Comparison of ENCODE assay signal across 1 cellular context in the genomic region with DNA sequence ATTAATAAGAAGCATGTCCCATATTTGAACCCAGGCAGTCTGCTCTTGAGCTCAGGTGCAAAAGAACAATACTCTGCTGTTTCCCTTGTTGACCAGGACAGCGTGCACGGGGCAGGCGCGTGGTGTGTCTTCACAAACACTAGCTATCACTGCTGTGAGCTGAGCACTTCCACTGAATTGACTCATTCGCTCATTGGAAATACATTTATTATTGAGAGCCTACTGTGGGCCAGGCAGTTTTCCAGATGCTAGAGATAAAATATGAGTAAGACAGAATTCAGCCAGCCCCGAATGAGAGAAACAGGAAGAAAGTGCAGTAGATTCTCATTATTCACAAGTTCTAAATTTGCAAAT.
TF ChIP-seq lines count a peak whose summit lies in the region.

No MANE protein-coding gene starts in this region.

TF ChIP-seq in IMR-90, 13 proteins besides CTCF, POLR2A, EP300 and RAD21 (continued from another document):
- no peak for TF ChIP-seq MAFK (IDR thresholded peaks at IDR 0.05; ENCODE audit: low read depth, low read length)
- no peak for TF ChIP-seq MAZ (IDR thresholded peaks at IDR 0.05; ENCODE audit: borderline replicate concordance, low read depth, low read length)
- TF ChIP-seq MXI1 (IDR thresholded peaks at IDR 0.05; ENCODE audit: borderline replicate concordance, low read depth, low read length) = no peak
- no peak for TF ChIP-seq RCOR1 (IDR thresholded peaks at IDR 0.05; ENCODE audit: insufficient replicate concordance, low read length)
- TF ChIP-seq NFE2L2 (IDR thresholded peaks at IDR 0.05; ENCODE audit: low read depth, low read length) = no peak
- TF ChIP-seq RFX5 (IDR thresholded peaks at IDR 0.05; ENCODE audit: low read depth, low read length) = no peak
- TF ChIP-seq, protein P1, sequence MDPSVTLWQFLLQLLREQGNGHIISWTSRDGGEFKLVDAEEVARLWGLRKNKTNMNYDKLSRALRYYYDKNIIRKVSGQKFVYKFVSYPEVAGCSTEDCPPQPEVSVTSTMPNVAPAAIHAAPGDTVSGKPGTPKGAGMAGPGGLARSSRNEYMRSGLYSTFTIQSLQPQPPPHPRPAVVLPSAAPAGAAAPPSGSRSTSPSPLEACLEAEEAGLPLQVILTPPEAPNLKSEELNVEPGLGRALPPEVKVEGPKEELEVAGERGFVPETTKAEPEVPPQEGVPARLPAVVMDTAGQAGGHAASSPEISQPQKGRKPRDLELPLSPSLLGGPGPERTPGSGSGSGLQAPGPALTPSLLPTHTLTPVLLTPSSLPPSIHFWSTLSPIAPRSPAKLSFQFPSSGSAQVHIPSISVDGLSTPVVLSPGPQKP (IDR thresholded peaks at IDR 0.05; ENCODE audit: borderline replicate concordance, low read depth, low read length) = no peak
- TF ChIP-seq CEBPB (IDR thresholded peaks at IDR 0.05; ENCODE audit: low read depth, low read length) = no peak
- TF ChIP-seq, protein P2, sequence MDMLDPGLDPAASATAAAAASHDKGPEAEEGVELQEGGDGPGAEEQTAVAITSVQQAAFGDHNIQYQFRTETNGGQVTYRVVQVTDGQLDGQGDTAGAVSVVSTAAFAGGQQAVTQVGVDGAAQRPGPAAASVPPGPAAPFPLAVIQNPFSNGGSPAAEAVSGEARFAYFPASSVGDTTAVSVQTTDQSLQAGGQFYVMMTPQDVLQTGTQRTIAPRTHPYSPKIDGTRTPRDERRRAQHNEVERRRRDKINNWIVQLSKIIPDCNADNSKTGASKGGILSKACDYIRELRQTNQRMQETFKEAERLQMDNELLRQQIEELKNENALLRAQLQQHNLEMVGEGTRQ (IDR thresholded peaks at IDR 0.05; ENCODE audit: low read depth, low read length) = no peak
